1 cellular context compared by ENCODE assay signal in the genomic region with DNA sequence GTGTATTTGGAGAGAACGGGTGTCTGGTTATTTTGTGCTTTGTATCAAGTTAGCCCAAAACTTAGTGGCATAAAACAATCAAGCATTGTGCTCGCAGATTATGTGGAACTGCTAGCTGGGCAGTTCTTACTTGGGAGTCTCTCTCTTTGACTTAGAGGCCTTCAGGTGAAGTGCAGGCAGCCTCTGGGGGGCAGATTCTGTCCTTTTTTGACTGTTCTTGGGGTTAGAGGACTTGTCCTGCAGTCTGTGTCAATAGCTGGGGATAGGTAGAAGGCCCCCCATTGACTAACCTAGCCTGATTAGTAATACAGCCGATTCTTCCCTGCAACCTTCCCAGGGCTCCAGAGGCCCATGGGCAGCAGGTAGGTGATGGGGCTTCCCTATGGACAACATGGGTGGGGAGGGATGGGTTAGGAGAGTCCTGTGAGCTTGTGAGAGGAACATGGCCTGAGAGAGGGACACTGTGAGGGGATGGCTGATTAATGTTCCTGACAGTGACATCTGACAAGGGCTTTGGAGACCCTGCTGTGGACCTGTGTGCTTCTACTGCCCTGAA.
TF ChIP-seq lines count a peak whose summit lies in the region.

No MANE protein-coding gene starts in this region.

TF ChIP-seq in GM23338, 12 proteins besides CTCF, POLR2A, EP300 and RAD21 (continued from another document):
- TF ChIP-seq, protein P1, sequence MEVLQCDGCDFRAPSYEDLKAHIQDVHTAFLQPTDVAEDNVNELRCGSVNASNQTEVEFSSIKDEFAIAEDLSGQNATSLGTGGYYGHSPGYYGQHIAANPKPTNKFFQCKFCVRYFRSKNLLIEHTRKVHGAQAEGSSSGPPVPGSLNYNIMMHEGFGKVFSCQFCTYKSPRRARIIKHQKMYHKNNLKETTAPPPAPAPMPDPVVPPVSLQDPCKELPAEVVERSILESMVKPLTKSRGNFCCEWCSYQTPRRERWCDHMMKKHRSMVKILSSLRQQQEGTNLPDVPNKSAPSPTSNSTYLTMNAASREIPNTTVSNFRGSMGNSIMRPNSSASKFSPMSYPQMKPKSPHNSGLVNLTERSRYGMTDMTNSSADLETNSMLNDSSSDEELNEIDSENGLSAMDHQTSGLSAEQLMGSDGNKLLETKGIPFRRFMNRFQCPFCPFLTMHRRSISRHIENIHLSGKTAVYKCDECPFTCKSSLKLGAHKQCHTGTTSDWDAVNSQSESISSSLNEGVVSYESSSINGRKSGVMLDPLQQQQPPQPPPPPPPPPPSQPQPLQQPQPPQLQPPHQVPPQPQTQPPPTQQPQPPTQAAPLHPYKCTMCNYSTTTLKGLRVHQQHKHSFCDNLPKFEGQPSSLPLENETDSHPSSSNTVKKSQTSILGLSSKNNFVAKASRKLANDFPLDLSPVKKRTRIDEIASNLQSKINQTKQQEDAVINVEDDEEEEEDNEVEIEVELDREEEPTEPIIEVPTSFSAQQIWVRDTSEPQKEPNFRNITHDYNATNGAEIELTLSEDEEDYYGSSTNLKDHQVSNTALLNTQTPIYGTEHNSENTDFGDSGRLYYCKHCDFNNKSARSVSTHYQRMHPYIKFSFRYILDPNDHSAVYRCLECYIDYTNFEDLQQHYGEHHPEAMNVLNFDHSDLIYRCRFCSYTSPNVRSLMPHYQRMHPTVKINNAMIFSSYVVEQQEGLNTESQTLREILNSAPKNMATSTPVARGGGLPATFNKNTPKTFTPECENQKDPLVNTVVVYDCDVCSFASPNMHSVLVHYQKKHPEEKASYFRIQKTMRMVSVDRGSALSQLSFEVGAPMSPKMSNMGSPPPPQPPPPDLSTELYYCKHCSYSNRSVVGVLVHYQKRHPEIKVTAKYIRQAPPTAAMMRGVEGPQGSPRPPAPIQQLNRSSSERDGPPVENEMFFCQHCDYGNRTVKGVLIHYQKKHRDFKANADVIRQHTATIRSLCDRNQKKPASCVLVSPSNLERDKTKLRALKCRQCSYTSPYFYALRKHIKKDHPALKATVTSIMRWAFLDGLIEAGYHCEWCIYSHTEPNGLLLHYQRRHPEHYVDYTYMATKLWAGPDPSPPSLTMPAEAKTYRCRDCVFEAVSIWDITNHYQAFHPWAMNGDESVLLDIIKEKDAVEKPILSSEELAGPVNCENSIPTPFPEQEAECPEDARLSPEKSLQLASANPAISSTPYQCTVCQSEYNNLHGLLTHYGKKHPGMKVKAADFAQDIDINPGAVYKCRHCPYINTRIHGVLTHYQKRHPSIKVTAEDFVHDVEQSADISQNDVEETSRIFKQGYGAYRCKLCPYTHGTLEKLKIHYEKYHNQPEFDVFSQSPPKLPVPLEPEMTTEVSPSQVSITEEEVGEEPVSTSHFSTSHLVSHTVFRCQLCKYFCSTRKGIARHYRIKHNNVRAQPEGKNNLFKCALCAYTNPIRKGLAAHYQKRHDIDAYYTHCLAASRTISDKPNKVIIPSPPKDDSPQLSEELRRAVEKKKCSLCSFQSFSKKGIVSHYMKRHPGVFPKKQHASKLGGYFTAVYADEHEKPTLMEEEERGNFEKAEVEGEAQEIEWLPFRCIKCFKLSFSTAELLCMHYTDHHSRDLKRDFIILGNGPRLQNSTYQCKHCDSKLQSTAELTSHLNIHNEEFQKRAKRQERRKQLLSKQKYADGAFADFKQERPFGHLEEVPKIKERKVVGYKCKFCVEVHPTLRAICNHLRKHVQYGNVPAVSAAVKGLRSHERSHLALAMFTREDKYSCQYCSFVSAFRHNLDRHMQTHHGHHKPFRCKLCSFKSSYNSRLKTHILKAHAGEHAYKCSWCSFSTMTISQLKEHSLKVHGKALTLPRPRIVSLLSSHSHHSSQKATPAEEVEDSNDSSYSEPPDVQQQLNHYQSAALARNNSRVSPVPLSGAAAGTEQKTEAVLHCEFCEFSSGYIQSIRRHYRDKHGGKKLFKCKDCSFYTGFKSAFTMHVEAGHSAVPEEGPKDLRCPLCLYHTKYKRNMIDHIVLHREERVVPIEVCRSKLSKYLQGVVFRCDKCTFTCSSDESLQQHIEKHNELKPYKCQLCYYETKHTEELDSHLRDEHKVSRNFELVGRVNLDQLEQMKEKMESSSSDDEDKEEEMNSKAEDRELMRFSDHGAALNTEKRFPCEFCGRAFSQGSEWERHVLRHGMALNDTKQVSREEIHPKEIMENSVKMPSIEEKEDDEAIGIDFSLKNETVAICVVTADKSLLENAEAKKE (CRISPR knock-in tag; IDR thresholded peaks at IDR 0.05), result no peak
- TF ChIP-seq ZNF114 (CRISPR knock-in tag; IDR thresholded peaks at IDR 0.05) (no peak), ZNF331 (CRISPR knock-in tag; IDR thresholded peaks at IDR 0.05; ENCODE audit: low read depth) (no peak), POLR2AphosphoS5 (IDR thresholded peaks at IDR 0.05; ENCODE audit: low read depth) (no peak), EZH2phosphoT487 (IDR thresholded peaks at IDR 0.05; ENCODE audit: unreplicated experiment) (no peak)
- TF ChIP-seq, protein P2, sequence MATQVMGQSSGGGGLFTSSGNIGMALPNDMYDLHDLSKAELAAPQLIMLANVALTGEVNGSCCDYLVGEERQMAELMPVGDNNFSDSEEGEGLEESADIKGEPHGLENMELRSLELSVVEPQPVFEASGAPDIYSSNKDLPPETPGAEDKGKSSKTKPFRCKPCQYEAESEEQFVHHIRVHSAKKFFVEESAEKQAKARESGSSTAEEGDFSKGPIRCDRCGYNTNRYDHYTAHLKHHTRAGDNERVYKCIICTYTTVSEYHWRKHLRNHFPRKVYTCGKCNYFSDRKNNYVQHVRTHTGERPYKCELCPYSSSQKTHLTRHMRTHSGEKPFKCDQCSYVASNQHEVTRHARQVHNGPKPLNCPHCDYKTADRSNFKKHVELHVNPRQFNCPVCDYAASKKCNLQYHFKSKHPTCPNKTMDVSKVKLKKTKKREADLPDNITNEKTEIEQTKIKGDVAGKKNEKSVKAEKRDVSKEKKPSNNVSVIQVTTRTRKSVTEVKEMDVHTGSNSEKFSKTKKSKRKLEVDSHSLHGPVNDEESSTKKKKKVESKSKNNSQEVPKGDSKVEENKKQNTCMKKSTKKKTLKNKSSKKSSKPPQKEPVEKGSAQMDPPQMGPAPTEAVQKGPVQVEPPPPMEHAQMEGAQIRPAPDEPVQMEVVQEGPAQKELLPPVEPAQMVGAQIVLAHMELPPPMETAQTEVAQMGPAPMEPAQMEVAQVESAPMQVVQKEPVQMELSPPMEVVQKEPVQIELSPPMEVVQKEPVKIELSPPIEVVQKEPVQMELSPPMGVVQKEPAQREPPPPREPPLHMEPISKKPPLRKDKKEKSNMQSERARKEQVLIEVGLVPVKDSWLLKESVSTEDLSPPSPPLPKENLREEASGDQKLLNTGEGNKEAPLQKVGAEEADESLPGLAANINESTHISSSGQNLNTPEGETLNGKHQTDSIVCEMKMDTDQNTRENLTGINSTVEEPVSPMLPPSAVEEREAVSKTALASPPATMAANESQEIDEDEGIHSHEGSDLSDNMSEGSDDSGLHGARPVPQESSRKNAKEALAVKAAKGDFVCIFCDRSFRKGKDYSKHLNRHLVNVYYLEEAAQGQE (IDR thresholded peaks at IDR 0.05; ENCODE audit: unreplicated experiment), result no peak
